Comparison of ENCODE assay signal across 2 cellular contexts in the genomic region with DNA sequence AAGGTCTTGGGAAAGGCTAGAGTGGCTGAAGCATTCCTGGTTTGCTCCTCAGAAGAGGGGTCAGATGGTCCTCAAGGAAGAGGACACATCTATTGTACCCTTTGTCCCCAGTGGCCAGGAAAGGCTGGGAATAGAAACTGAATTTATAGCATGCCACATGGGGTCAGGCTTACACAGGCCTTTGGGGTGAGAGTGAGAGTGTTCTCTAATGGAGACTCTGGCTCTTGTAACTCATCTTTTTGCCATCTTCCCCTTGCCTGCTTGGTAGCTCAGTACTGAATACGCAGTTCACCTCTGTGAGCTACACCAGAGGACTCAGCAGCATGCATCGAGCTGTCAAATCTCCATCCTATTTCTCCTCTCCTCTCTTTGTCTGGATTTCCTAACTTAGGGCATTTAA.
TF ChIP-seq lines count a peak whose summit lies in the region.

No MANE protein-coding gene starts in this region.

TF ChIP-seq in IMR-90, 13 proteins besides CTCF, POLR2A, EP300 and RAD21 (continued from another document):
- TF ChIP-seq, protein P1, sequence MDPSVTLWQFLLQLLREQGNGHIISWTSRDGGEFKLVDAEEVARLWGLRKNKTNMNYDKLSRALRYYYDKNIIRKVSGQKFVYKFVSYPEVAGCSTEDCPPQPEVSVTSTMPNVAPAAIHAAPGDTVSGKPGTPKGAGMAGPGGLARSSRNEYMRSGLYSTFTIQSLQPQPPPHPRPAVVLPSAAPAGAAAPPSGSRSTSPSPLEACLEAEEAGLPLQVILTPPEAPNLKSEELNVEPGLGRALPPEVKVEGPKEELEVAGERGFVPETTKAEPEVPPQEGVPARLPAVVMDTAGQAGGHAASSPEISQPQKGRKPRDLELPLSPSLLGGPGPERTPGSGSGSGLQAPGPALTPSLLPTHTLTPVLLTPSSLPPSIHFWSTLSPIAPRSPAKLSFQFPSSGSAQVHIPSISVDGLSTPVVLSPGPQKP (IDR thresholded peaks at IDR 0.05; ENCODE audit: borderline replicate concordance, low read depth, low read length) = no peak
- TF ChIP-seq MAFK (IDR thresholded peaks at IDR 0.05; ENCODE audit: low read depth, low read length) (no peak), RCOR1 (IDR thresholded peaks at IDR 0.05; ENCODE audit: insufficient replicate concordance, low read length) (no peak)

TF ChIP-seq in liver, 16 proteins besides CTCF, POLR2A, EP300 and RAD21 (continued from another document):
- TF ChIP-seq, protein P2, sequence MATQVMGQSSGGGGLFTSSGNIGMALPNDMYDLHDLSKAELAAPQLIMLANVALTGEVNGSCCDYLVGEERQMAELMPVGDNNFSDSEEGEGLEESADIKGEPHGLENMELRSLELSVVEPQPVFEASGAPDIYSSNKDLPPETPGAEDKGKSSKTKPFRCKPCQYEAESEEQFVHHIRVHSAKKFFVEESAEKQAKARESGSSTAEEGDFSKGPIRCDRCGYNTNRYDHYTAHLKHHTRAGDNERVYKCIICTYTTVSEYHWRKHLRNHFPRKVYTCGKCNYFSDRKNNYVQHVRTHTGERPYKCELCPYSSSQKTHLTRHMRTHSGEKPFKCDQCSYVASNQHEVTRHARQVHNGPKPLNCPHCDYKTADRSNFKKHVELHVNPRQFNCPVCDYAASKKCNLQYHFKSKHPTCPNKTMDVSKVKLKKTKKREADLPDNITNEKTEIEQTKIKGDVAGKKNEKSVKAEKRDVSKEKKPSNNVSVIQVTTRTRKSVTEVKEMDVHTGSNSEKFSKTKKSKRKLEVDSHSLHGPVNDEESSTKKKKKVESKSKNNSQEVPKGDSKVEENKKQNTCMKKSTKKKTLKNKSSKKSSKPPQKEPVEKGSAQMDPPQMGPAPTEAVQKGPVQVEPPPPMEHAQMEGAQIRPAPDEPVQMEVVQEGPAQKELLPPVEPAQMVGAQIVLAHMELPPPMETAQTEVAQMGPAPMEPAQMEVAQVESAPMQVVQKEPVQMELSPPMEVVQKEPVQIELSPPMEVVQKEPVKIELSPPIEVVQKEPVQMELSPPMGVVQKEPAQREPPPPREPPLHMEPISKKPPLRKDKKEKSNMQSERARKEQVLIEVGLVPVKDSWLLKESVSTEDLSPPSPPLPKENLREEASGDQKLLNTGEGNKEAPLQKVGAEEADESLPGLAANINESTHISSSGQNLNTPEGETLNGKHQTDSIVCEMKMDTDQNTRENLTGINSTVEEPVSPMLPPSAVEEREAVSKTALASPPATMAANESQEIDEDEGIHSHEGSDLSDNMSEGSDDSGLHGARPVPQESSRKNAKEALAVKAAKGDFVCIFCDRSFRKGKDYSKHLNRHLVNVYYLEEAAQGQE (IDR thresholded peaks at IDR 0.05) = no peak
- no peak for TF ChIP-seq YY1 (IDR thresholded peaks at IDR 0.05)
- no peak for TF ChIP-seq HNF4G (IDR thresholded peaks at IDR 0.05)
- no peak for TF ChIP-seq RXRA (IDR thresholded peaks at IDR 0.05)
- TF ChIP-seq, protein P3, sequence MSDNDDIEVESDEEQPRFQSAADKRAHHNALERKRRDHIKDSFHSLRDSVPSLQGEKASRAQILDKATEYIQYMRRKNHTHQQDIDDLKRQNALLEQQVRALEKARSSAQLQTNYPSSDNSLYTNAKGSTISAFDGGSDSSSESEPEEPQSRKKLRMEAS (IDR thresholded peaks at IDR 0.05) = no peak
- no peak for TF ChIP-seq FOXA1 (IDR thresholded peaks at IDR 0.05)
- TF ChIP-seq, protein P4, sequence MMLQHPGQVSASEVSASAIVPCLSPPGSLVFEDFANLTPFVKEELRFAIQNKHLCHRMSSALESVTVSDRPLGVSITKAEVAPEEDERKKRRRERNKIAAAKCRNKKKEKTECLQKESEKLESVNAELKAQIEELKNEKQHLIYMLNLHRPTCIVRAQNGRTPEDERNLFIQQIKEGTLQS (IDR thresholded peaks at IDR 0.05) = no peak
- TF ChIP-seq JUND (IDR thresholded peaks at IDR 0.05) = no peak
- TF ChIP-seq HNF4A (conservative IDR thresholded peaks at IDR 0.05) = no peak
- TF ChIP-seq, protein P5, sequence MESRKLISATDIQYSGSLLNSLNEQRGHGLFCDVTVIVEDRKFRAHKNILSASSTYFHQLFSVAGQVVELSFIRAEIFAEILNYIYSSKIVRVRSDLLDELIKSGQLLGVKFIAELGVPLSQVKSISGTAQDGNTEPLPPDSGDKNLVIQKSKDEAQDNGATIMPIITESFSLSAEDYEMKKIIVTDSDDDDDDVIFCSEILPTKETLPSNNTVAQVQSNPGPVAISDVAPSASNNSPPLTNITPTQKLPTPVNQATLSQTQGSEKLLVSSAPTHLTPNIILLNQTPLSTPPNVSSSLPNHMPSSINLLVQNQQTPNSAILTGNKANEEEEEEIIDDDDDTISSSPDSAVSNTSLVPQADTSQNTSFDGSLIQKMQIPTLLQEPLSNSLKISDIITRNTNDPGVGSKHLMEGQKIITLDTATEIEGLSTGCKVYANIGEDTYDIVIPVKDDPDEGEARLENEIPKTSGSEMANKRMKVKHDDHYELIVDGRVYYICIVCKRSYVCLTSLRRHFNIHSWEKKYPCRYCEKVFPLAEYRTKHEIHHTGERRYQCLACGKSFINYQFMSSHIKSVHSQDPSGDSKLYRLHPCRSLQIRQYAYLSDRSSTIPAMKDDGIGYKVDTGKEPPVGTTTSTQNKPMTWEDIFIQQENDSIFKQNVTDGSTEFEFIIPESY (IDR thresholded peaks at IDR 0.05) = no peak
- no peak for TF ChIP-seq EGR1 (IDR thresholded peaks at IDR 0.05; ENCODE audit: low read depth in 2 of 2)
- TF ChIP-seq FOXA2 (IDR thresholded peaks at IDR 0.05) = no peak
